In the genomic region with DNA sequence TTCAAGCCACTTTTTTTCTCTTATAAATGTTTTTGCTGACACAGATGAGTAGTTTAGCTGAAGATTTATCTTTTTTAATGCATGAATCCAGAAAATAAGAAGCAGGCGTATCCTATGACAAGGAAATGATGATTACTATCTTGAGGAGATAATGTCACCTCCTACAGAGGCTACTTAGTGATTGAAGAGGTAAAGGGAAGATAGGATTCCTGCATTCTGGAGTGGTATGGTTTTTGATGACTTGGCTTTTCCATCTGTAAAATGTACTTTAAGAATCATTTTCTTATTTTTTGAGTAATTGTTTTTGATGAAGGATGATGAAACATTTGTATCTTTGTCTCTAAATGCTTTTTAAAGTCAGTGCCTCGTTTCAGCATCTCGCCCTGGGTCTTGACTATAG, we compare ENCODE assay signal across 30 cellular contexts.
"Had no signal": no experiment of that assay in that cellular context is flagged by ENCODE, and none has a peak within 500 bp of the region (broad histone marks: within the 10 kb centered on the region; RNA-seq: fewer than 3 reads in every experiment).

No MANE protein-coding gene starts in this region.

- H3K4me1 ChIP-seq: ascending aorta, breast epithelium, colonic mucosa, esophagus squamous epithelium had no signal

- H3K9me3 ChIP-seq: ascending aorta, breast epithelium, colonic mucosa, esophagus squamous epithelium, gastroesophageal sphincter, heart right ventricle had no signal

- FAIRE-seq: endometrium, endothelial cell of umbilical vein had no signal

- H3K36me3 ChIP-seq: ascending aorta, breast epithelium, cardiac muscle cell, colonic mucosa, esophagus squamous epithelium, gastroesophageal sphincter, heart right ventricle had no signal

- ATAC-seq: activated CD4-positive, alpha-beta T cell treated with anti-CD3 and anti-CD28 coated beads for 36 hours; activated CD8-positive, alpha-beta memory T cell treated with anti-CD3 and anti-CD28 coated beads, Interleukin-2, amount 10 ng/mL, durations not matched to agents 7 days and 5 days; activated CD8-positive, alpha-beta T cell treated with anti-CD3 and anti-CD28 coated beads, Interleukin-2, amount 10 ng/mL, durations not matched to agents 7 days and 5 days; activated naive CD8-positive, alpha-beta T cell treated with anti-CD3 and anti-CD28 coated beads, Interleukin-2, amount 50 U/mL, for 24 hours; gastroesophageal sphincter; heart right ventricle; T-helper 17 cell had no signal

- H3K27ac ChIP-seq: ascending aorta, cardiac muscle cell, colonic mucosa, epithelial cell of prostate, esophagus squamous epithelium, gastroesophageal sphincter, heart right ventricle had no signal

- H3K27me3 ChIP-seq: ascending aorta, breast epithelium, cardiac muscle cell, colonic mucosa, esophagus squamous epithelium, gastroesophageal sphincter, heart right ventricle had no signal

- DNase-seq: activated CD4-positive, alpha-beta memory T cell treated with anti-CD3 and anti-CD28 coated beads for 36 hours; activated CD4-positive, alpha-beta T cell treated with anti-CD3 and anti-CD28 coated beads for 36 hours; activated CD4-positive, alpha-beta T cell treated with anti-CD3 and anti-CD28 coated beads, Interleukin-2, amount 10 ng/mL, durations not matched to agents 24 days and 14 days; activated CD4-positive, CD25-positive, alpha-beta regulatory T cell; activated CD4-positive, CD25-positive, alpha-beta regulatory T cell treated with anti-CD3 and anti-CD28 coated beads, Interleukin-2, amount 50 U/mL, for 72 hours; activated CD8-positive, alpha-beta memory T cell treated with anti-CD3 and anti-CD28 coated beads, Interleukin-2, amount 10 ng/mL, durations not matched to agents 7 days and 5 days; activated CD8-positive, alpha-beta memory T cell treated with anti-CD3 and anti-CD28 coated beads, Interleukin-2, amount 50 U/mL, for 4 hours; activated CD8-positive, alpha-beta T cell treated with anti-CD3 and anti-CD28 coated beads, Interleukin-2, amount 10 ng/mL, durations not matched to agents 7 days and 5 days; activated effector memory CD4-positive, alpha-beta T cell treated with anti-CD3 and anti-CD28 coated beads, Interleukin-2, amount 50 U/mL, for 16 hours; activated naive CD4-positive, alpha-beta T cell treated with anti-CD3 and anti-CD28 coated beads for 36 hours; activated naive CD8-positive, alpha-beta T cell treated with anti-CD3 and anti-CD28 coated beads for 36 hours; activated naive CD8-positive, alpha-beta T cell treated with anti-CD3 and anti-CD28 coated beads, Interleukin-2, amount 50 U/mL, for 24 hours; activated T-cell treated with anti-CD3 and anti-CD28 coated beads, Interleukin-2, amount 50 U/mL, for 1 hour; activated T-cell treated with anti-CD3 and anti-CD28 coated beads, Interleukin-2, amount 50 U/mL, for 48 hours; central memory CD4-positive, alpha-beta T cell; cerebellar nuclear complex; colonic mucosa; effector CD8-positive, alpha-beta T cell; esophagus squamous epithelium; foreskin melanocyte; heart right ventricle; T-helper 17 cell; T1000 had no signal

- H3K4me3 ChIP-seq: ascending aorta, breast epithelium, cardiac muscle cell, colonic mucosa, esophagus squamous epithelium, gastroesophageal sphincter, heart right ventricle had no signal
